In the genomic region with DNA sequence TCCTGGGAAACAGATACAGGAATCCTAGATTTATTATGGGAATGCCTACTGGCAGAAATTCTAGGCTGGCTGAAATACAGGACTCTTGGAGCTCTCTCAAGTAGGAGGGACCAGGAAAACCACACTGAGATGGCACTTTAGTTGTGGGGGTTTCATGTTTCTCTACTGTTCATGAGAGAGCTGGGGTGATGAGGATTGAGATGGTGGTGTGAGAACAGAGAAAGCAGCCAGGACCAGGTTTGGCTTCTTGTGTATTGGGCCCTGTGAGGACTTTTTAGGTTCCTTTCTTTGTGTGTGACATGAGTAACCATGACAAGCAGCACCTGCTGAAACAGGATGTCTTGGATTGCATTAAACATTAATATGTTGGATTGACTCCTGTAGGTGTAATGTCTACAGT, we compare ENCODE assay signal across 12 cellular contexts.
DNase-seq lines count a peak whose midpoint lies in the region; ATAC-seq lines count a peak whose summit lies in the region.
"Had no signal": no experiment of that assay in that cellular context is flagged by ENCODE, and none has a peak within 500 bp of the region (broad histone marks: within the 10 kb centered on the region; RNA-seq: fewer than 3 reads in every experiment).

No MANE protein-coding gene starts in this region.

- H3K4me3 Mint-ChIP-seq in stimulated activated effector memory CD8-positive, alpha-beta T cell treated with anti-CD3 and anti-CD28 coated beads, Interleukin-12 subunit alpha, Interleukin-12 subunit beta, amount 100 ng/mL, for 72 hours: no peak overlapping the region
- H3K4me3 Mint-ChIP-seq: WTC11 had no signal

- H3K9me3 Mint-ChIP-seq in stimulated activated effector memory CD8-positive, alpha-beta T cell treated with anti-CD3 and anti-CD28 coated beads, Interleukin-12 subunit alpha, Interleukin-12 subunit beta, amount 100 ng/mL, for 72 hours: no peaks in the 10 kb centered on the region
- H3K9me3 Mint-ChIP-seq: stimulated activated naive B cell treated with anti-CD40 and anti-IgM and Interleukin-4, amounts not matched to agents 10 μg/mL and 1 μg/mL and 100 μg/mL, for 72 hours; WTC11 had no signal

- peaks cover 67 to 75% (median 72%) of the 10 kb centered on the region in 10 experiments for H3K4me1 ChIP-seq in BLaER1 treated with 17β-estradiol and CSF1 and Interleukin-3, amounts not matched to agents 10 nM and 100 nM
- H3K4me1 ChIP-seq in HUES48 (ENCODE audit: control insufficient read depth, insufficient read depth, low read length) (peaks cover 51% of the 10 kb centered on the region), mucosa of stomach (ENCODE audit: control insufficient read depth, insufficient read depth, low read length) (peaks cover 70% of the 10 kb centered on the region)

- H3K27ac Mint-ChIP-seq in stimulated activated effector memory CD8-positive, alpha-beta T cell treated with anti-CD3 and anti-CD28 coated beads, Interleukin-12 subunit alpha, Interleukin-12 subunit beta, amount 100 ng/mL, for 72 hours: no peak overlapping the region

- no peak overlapping the region for H3K27ac ChIP-seq in BLaER1 treated with 17β-estradiol and CSF1 and Interleukin-3, amounts not matched to agents 10 nM and 100 nM
- peak overlapping the region; percentile 17 for H3K27ac ChIP-seq in HUES48 (ENCODE audit: low read depth, low read length)

- H3K9ac ChIP-seq in BLaER1 treated with 17β-estradiol and CSF1 and Interleukin-3, amounts not matched to agents 10 nM and 100 nM: peak overlapping the region in 8 of 11 experiments; percentile 18 to 99 (median 78); a peak in 12 of 22 replicates
- no peak overlapping the region for H3K9ac ChIP-seq in HUES48 (ENCODE audit: low read depth, low read length)
- peak overlapping the region; percentile 8 for H3K9ac ChIP-seq in mucosa of stomach (ENCODE audit: low read length)

- H3K36me3 ChIP-seq in BLaER1 treated with 17β-estradiol and CSF1 and Interleukin-3, amounts not matched to agents 10 nM and 100 nM: peaks cover 0 to 54% (median 46%) of the 10 kb centered on the region in 11 experiments; a peak in 17 of 22 replicates
- H3K36me3 ChIP-seq in HUES48 (ENCODE audit: control insufficient read depth, insufficient read depth, low read length) (peaks cover 21% of the 10 kb centered on the region; the same call in 1 of the 2 replicates), mucosa of stomach (ENCODE audit: control insufficient read depth, insufficient read depth, low read length) (no peaks in the 10 kb centered on the region)

- H4K20me1 ChIP-seq in BLaER1 treated with 17β-estradiol and CSF1 and Interleukin-3, amounts not matched to agents 10 nM and 100 nM: peaks cover 80 to 81% (median 80%) of the 10 kb centered on the region in 11 experiments

- peak; percentile 44 for DNase-seq in amniotic epithelial cell (ENCODE audit: low read depth)
- DNase-seq in stimulated activated effector memory CD8-positive, alpha-beta T cell treated with anti-CD3 and anti-CD28 coated beads, Interleukin-12 subunit alpha, Interleukin-12 subunit beta, amount 100 ng/mL, for 72 hours (ENCODE audit: low spot score in 2 of 2): no peak
- no peak for DNase-seq in NCI-H748 (lab: John Stamatoyannopoulos, UW; ENCODE audit: unreplicated experiment)
- no peak for DNase-seq in NCI-H1105 treated with DMSO at 0.1 percent for 48 hours (lab: John Stamatoyannopoulos, UW)
- no peak for DNase-seq in COLO829 (ENCODE audit: low spot score)
- DNase-seq: amygdala; hippocampal formation; stimulated activated naive B cell treated with anti-CD40 and anti-IgM and Interleukin-4, amounts not matched to agents 10 μg/mL and 1 μg/mL and 100 μg/mL, for 72 hours had no signal

- peaks cover 10% of the 10 kb centered on the region for H3K4me1 Mint-ChIP-seq in stimulated activated effector memory CD8-positive, alpha-beta T cell treated with anti-CD3 and anti-CD28 coated beads, Interleukin-12 subunit alpha, Interleukin-12 subunit beta, amount 100 ng/mL, for 72 hours

- peak overlapping the region; percentile 77 to 95 (median 90) for H3K4me2 ChIP-seq in BLaER1 treated with 17β-estradiol and CSF1 and Interleukin-3, amounts not matched to agents 10 nM and 100 nM

- peaks cover 11% of the 10 kb centered on the region for H3K36me3 Mint-ChIP-seq in stimulated activated effector memory CD8-positive, alpha-beta T cell treated with anti-CD3 and anti-CD28 coated beads, Interleukin-12 subunit alpha, Interleukin-12 subunit beta, amount 100 ng/mL, for 72 hours
- H3K36me3 Mint-ChIP-seq: WTC11 had no signal

- no peaks in the 10 kb centered on the region for H3K9me3 ChIP-seq in BLaER1 treated with 17β-estradiol and CSF1 and Interleukin-3, amounts not matched to agents 10 nM and 100 nM (replicated peaks in 1 of 11)
- no peaks in the 10 kb centered on the region for H3K9me3 ChIP-seq in HUES48 (ENCODE audit: control insufficient read depth, insufficient read depth, low read length)
- H3K9me3 ChIP-seq in mucosa of stomach (ENCODE audit: control insufficient read depth, low read length): no peaks in the 10 kb centered on the region

- peak overlapping the region in 7 of 10 experiments; percentile 4 to 98 (median 29); a peak in 11 of 20 replicates for H3K4me3 ChIP-seq in BLaER1 treated with 17β-estradiol and CSF1 and Interleukin-3, amounts not matched to agents 10 nM and 100 nM
- peak overlapping the region; percentile 78 for H3K4me3 ChIP-seq in HUES48 (ENCODE audit: low read depth, low read length)
- no peak overlapping the region for H3K4me3 ChIP-seq in mucosa of stomach (ENCODE audit: low read length)

- H3K27me3 ChIP-seq in BLaER1 treated with 17β-estradiol and CSF1 and Interleukin-3, amounts not matched to agents 10 nM and 100 nM: no peaks in the 10 kb centered on the region
- H3K27me3 ChIP-seq in HUES48 (ENCODE audit: control insufficient read depth, insufficient read depth, low read length): no peaks in the 10 kb centered on the region
- no peaks in the 10 kb centered on the region for H3K27me3 ChIP-seq in mucosa of stomach (ENCODE audit: control insufficient read depth, insufficient read depth, low read length)

- no peak for ATAC-seq in stimulated activated effector memory CD8-positive, alpha-beta T cell treated with anti-CD3 and anti-CD28 coated beads, Interleukin-12 subunit alpha, Interleukin-12 subunit beta, amount 100 ng/mL, for 72 hours
- ATAC-seq: stimulated activated naive B cell treated with anti-CD40 and anti-IgM and Interleukin-4, amounts not matched to agents 10 μg/mL and 1 μg/mL and 100 μg/mL, for 72 hours; WTC11 had no signal
